Comparison of ENCODE assay signal across 1 cellular context in the genomic region with DNA sequence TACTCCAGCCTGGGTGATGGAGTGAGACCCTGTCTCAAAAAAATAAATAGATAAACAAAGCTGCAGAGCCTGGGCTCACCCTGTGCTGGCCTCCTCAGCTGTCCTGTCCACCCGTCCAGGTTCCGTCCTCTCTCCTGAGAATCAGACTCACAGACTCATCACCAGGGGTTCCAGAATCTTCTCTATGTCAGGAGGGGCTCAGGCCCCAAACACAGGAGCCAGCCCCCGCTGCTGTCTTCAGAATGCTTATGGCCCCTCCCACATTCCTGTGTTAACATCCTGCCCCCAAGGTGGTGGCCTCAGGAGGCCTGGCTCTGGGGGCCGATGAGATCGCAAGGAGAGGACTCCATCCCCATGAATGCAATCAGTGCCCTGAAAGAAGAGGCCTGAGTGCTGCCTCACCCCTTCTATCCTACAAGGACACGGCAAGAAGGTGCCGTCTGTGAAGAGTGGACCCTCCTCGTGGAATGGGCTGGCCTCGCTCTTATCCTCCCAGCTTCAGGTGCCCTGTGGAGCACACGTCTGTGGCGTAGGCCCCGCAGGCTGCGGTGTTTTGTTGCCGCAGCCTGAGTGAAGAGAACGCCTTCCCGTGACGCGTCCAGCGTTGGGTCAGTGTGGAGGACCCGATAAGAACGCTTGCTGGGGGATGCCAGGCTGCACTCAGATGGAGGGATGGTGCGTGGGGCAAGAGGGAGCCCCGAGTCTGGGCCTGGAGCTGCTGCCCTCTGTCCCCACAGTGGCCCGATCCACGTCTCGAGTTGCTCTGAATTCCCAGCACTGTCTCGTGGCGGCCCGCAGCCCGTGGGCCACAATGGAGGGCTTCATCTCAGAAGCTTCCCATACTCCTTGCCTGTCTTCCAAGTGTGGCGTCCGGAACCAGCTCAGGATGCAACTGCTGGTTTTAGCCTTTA.
TF ChIP-seq lines count a peak whose summit lies in the region.

No MANE protein-coding gene starts in this region.

TF ChIP-seq in GM23338, 12 proteins besides CTCF, POLR2A, EP300 and RAD21 (continued from another document):
- TF ChIP-seq, protein P1, sequence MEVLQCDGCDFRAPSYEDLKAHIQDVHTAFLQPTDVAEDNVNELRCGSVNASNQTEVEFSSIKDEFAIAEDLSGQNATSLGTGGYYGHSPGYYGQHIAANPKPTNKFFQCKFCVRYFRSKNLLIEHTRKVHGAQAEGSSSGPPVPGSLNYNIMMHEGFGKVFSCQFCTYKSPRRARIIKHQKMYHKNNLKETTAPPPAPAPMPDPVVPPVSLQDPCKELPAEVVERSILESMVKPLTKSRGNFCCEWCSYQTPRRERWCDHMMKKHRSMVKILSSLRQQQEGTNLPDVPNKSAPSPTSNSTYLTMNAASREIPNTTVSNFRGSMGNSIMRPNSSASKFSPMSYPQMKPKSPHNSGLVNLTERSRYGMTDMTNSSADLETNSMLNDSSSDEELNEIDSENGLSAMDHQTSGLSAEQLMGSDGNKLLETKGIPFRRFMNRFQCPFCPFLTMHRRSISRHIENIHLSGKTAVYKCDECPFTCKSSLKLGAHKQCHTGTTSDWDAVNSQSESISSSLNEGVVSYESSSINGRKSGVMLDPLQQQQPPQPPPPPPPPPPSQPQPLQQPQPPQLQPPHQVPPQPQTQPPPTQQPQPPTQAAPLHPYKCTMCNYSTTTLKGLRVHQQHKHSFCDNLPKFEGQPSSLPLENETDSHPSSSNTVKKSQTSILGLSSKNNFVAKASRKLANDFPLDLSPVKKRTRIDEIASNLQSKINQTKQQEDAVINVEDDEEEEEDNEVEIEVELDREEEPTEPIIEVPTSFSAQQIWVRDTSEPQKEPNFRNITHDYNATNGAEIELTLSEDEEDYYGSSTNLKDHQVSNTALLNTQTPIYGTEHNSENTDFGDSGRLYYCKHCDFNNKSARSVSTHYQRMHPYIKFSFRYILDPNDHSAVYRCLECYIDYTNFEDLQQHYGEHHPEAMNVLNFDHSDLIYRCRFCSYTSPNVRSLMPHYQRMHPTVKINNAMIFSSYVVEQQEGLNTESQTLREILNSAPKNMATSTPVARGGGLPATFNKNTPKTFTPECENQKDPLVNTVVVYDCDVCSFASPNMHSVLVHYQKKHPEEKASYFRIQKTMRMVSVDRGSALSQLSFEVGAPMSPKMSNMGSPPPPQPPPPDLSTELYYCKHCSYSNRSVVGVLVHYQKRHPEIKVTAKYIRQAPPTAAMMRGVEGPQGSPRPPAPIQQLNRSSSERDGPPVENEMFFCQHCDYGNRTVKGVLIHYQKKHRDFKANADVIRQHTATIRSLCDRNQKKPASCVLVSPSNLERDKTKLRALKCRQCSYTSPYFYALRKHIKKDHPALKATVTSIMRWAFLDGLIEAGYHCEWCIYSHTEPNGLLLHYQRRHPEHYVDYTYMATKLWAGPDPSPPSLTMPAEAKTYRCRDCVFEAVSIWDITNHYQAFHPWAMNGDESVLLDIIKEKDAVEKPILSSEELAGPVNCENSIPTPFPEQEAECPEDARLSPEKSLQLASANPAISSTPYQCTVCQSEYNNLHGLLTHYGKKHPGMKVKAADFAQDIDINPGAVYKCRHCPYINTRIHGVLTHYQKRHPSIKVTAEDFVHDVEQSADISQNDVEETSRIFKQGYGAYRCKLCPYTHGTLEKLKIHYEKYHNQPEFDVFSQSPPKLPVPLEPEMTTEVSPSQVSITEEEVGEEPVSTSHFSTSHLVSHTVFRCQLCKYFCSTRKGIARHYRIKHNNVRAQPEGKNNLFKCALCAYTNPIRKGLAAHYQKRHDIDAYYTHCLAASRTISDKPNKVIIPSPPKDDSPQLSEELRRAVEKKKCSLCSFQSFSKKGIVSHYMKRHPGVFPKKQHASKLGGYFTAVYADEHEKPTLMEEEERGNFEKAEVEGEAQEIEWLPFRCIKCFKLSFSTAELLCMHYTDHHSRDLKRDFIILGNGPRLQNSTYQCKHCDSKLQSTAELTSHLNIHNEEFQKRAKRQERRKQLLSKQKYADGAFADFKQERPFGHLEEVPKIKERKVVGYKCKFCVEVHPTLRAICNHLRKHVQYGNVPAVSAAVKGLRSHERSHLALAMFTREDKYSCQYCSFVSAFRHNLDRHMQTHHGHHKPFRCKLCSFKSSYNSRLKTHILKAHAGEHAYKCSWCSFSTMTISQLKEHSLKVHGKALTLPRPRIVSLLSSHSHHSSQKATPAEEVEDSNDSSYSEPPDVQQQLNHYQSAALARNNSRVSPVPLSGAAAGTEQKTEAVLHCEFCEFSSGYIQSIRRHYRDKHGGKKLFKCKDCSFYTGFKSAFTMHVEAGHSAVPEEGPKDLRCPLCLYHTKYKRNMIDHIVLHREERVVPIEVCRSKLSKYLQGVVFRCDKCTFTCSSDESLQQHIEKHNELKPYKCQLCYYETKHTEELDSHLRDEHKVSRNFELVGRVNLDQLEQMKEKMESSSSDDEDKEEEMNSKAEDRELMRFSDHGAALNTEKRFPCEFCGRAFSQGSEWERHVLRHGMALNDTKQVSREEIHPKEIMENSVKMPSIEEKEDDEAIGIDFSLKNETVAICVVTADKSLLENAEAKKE (CRISPR knock-in tag; IDR thresholded peaks at IDR 0.05): no peak
- TF ChIP-seq, protein P2, sequence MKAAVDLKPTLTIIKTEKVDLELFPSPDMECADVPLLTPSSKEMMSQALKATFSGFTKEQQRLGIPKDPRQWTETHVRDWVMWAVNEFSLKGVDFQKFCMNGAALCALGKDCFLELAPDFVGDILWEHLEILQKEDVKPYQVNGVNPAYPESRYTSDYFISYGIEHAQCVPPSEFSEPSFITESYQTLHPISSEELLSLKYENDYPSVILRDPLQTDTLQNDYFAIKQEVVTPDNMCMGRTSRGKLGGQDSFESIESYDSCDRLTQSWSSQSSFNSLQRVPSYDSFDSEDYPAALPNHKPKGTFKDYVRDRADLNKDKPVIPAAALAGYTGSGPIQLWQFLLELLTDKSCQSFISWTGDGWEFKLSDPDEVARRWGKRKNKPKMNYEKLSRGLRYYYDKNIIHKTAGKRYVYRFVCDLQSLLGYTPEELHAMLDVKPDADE (IDR thresholded peaks at IDR 0.05): no peak
- no peak for TF ChIP-seq ZNF331 (CRISPR knock-in tag; IDR thresholded peaks at IDR 0.05; ENCODE audit: low read depth)
- no peak for TF ChIP-seq ZNF114 (CRISPR knock-in tag; IDR thresholded peaks at IDR 0.05)
- no peak for TF ChIP-seq EZH2 (IDR thresholded peaks at IDR 0.05; ENCODE audit: low read depth, unreplicated experiment)
- TF ChIP-seq JUNB (IDR thresholded peaks at IDR 0.05; ENCODE audit: unreplicated experiment): no peak
- no peak for TF ChIP-seq STAT1 (IDR thresholded peaks at IDR 0.05; ENCODE audit: unreplicated experiment)
